15 cellular contexts compared by ENCODE assay signal in the genomic region with DNA sequence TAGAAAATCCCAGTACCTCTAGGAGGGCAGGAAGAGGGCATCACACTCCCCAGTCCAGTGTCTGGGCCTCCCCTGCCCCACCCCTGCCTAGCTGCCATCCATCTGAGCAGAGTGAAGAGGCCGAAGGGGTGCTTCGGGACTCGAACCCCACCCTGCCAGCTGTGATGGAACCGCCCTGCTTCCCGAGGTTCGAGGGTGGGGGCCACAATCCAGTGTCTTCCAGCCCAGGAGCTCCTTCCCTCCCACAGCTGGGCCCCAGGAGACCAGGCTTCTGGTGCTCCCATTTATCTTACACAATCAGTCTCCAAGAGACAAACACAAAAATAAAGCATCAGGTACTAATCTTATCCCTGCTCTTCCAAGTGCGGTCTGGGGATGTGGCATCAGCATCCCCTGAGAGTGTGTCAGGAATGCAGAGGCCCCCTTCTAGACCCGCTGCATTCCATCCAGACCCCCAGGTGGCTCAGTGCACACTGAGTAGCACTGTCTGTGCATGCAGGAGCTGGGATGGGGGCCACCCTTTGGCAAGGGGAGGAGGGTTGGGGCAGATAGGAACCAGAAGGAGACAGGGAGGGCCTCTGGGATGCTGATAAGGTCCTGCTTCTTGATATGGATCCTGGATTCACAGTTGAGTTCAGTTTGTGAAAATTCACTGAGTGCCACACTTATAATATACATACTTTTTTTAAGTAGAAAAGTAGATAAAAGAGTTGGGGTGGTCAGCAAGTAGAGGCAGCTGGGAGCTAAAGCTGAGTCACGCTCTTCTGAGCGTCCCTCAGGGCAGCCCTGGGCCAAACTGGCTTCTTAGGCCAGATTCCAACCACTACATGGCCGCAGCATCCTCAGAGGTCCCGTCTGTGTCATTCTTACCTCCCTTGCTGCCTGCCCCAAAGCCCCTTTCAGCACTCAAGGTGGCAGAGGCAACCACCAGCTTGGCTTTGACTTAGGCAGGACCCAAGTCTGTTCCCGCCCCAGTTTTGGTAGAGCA.
DNase-seq lines count a peak whose midpoint lies in the region; ATAC-seq, FAIRE-seq and TF ChIP-seq lines count a peak whose summit lies in the region.
"Had no signal": no experiment of that assay in that cellular context is flagged by ENCODE, and none has a peak within 500 bp of the region (broad histone marks: within the 10 kb centered on the region; RNA-seq: fewer than 3 reads in every experiment).

No MANE protein-coding gene starts in this region.

- FAIRE-seq in K562 (lab: Jason Lieb, UNC), result peak; percentile 46

- H3K27ac Mint-ChIP-seq in natural killer cell treated with Interleukin-12 subunit alpha and Interleukin-12 subunit beta and Interleukin-15 and Interleukin-18, amount 100 ng/mL, for 72 hours, result no peak overlapping the region
- no peak overlapping the region for H3K27ac Mint-ChIP-seq in natural killer cell

- peaks cover 2 to 9% of the 10 kb centered on the region in 2 donors for H3K27me3 Mint-ChIP-seq in natural killer cell treated with Interleukin-12 subunit alpha and Interleukin-12 subunit beta and Interleukin-15 and Interleukin-18, amount 100 ng/mL, for 72 hours
- no peaks in the 10 kb centered on the region for H3K27me3 Mint-ChIP-seq in natural killer cell (ENCODE audit: low read depth in 2 of 2)

- no peak overlapping the region for H3K27ac ChIP-seq in K562 (ENCODE audit: extremely low read depth, low read depth, low read length)
- no peak overlapping the region for H3K27ac ChIP-seq in mesendoderm (ENCODE audit: low read depth, low read length)
- H3K27ac ChIP-seq: 22Rv1 had no signal

- no peaks in the 10 kb centered on the region for H3K36me3 Mint-ChIP-seq in natural killer cell treated with Interleukin-12 subunit alpha and Interleukin-12 subunit beta and Interleukin-15 and Interleukin-18, amount 100 ng/mL, for 72 hours
- no peaks in the 10 kb centered on the region for H3K36me3 Mint-ChIP-seq in natural killer cell

- 54% methylated on average over 12 of the region's 13 CpGs for WGBS in K562 (ENCODE audit: insufficient coverage, low coverage, missing lambda C conversion rate)
- no CpG with 5 or more reads among the region's 13 CpGs for WGBS in mesendoderm (ENCODE audit: extremely low coverage, insufficient coverage, low lambda C conversion rate)

- no peak for TF ChIP-seq POLR2A in K562 (conservative IDR thresholded peaks at IDR 0.05)

- H3K36me3 ChIP-seq in K562 (ENCODE audit: control insufficient read depth, insufficient read depth, low read length), result no peaks in the 10 kb centered on the region
- no peaks in the 10 kb centered on the region for H3K36me3 ChIP-seq in mesendoderm (ENCODE audit: control insufficient read depth, insufficient read depth, low read length)

- intact Hi-C loops in natural killer cell (cut with micrococcal nuclease) (no loop called here), K562 (cut with micrococcal nuclease) (no loop called here)

- BruUV-seq in K562 (replicated peaks; lab: Mats Ljungman, UMichigan), result no TSS peak

- no peak overlapping the region for H3K4ac ChIP-seq in mesendoderm (ENCODE audit: low read depth, low read length)

- TF ChIP-seq RAD21 in K562 (CRISPR knock-in tag; conservative IDR thresholded peaks at IDR 0.05 in 1 of 2, IDR thresholded peaks at IDR 0.05 in 1 of 2), result no peak

- no peak overlapping the region for H4K8ac ChIP-seq in mesendoderm (ENCODE audit: low read depth, low read length)

- H3K9ac ChIP-seq in K562 (ENCODE audit: insufficient read depth in 1 of 2, low read depth in 2 of 2, low read length in 2 of 2) (peak overlapping the region in 1 of 2 experiments; percentile 68; a peak in 2 of 4 replicates), mesendoderm (ENCODE audit: low read length) (no peak overlapping the region)

- H3K23ac ChIP-seq in mesendoderm (ENCODE audit: low read length), result no peak overlapping the region

- H3K9me3 ChIP-seq in K562 (replicated peaks; ENCODE audit: control insufficient read depth, insufficient read depth, low read depth, low read length), result no peaks in the 10 kb centered on the region

- CTCF ChIA-PET in K562 (lab: Yijun Ruan, JAX; ENCODE audit: low intra/inter-chr PET ratio), result no interaction called here

- no peak overlapping the region for H2BK120ac ChIP-seq in mesendoderm (ENCODE audit: low read depth, low read length)

- peaks cover 38 to 49% of the 10 kb centered on the region in 2 experiments; a peak in 4 of 5 replicates for H3K4me1 ChIP-seq in K562 (replicated peaks in 1 of 2; ENCODE audit: control insufficient read depth in 2 of 2, insufficient read depth in 2 of 2, low read length in 2 of 2)
- peaks cover 13% of the 10 kb centered on the region for H3K4me1 ChIP-seq in mesendoderm (ENCODE audit: control insufficient read depth, low read depth, low read length)

- H2AFZ ChIP-seq in K562 (ENCODE audit: low read depth, low read length), result no peak overlapping the region

- DNase-seq in natural killer cell treated with Interleukin-12 subunit alpha and Interleukin-12 subunit beta and Interleukin-15 and Interleukin-18, amount 100 ng/mL, for 72 hours (ENCODE audit: low spot score), result peak; percentile 22
- DNase-seq in natural killer cell, result no peak
- DNase-seq in K562 (ENCODE audit: extremely low read depth in 1 of 4, low spot score in 3 of 4), result peak; percentile 38 to 45 (median 44)
- DNase-seq in mesendoderm, result peak; percentile 84
- DNase-seq in stimulated activated CD4-positive, alpha-beta T cell treated with anti-CD3 and anti-CD28 coated beads, Interleukin-1b, Interleukin-23, amount 100 ng/mL, for 48 hours, result no peak
- DNase-seq in activated T-cell treated with anti-CD3 and anti-CD28 coated beads for 4 hours, result no peak
- DNase-seq: Calu3, H7, NCI-H1048, NCI-H146, NCI-H2081 treated with DMSO at 0.1 percent for 48 hours, NCI-H524 had no signal

- no peak for TF ChIP-seq EP300 in K562 (IDR thresholded peaks at IDR 0.05; ENCODE audit: low read length)

- POLR2A ChIA-PET in K562 (lab: Yijun Ruan, JAX), result interaction anchor here (1.1 kb wide), 1 partner anchor 307 kb away, joined by 3 read pairs; no protein-coding TSS in a partner anchor

- H3K4me1 Mint-ChIP-seq in natural killer cell treated with Interleukin-12 subunit alpha and Interleukin-12 subunit beta and Interleukin-15 and Interleukin-18, amount 100 ng/mL, for 72 hours (ENCODE audit: low read depth in 2 of 2), result peaks cover 0 to 2% of the 10 kb centered on the region in 2 donors
- H3K4me1 Mint-ChIP-seq in natural killer cell, result no peaks in the 10 kb centered on the region

- H3K79me1 ChIP-seq in mesendoderm (ENCODE audit: low read length), result no peaks in the 10 kb centered on the region

- no peak for TF ChIP-seq CTCF in natural killer cell (IDR thresholded peaks at IDR 0.05)
- no peak for TF ChIP-seq CTCF in K562 (IDR thresholded peaks at IDR 0.05 in 2 of 3, conservative IDR thresholded peaks at IDR 0.05 in 1 of 3; ENCODE audit: insufficient read depth in 2 of 3, low read depth in 1 of 3, low read length in 3 of 3)

- H4K5ac ChIP-seq in mesendoderm (ENCODE audit: low read length), result no peak overlapping the region

- H3K27me3 ChIP-seq in K562 (ENCODE audit: control insufficient read depth in 2 of 2, insufficient read depth in 2 of 2, low read length in 2 of 2) (no peaks in the 10 kb centered on the region), mesendoderm (ENCODE audit: insufficient read depth, low read length, poor library complexity) (no peaks in the 10 kb centered on the region)

- H3K9me1 ChIP-seq in K562 (ENCODE audit: control insufficient read depth, insufficient read depth, low read length), result no peaks in the 10 kb centered on the region

- peak overlapping the region; percentile 12 for H3K56ac ChIP-seq in mesendoderm (ENCODE audit: low read length)

- H3K79me2 ChIP-seq in K562 (ENCODE audit: control insufficient read depth, insufficient read depth, low read length), result no peaks in the 10 kb centered on the region
- H3K79me2 ChIP-seq in mesendoderm (ENCODE audit: control insufficient read depth, insufficient read depth, low read length), result no peaks in the 10 kb centered on the region

- in situ Hi-C loops in K562 (cut with MboI), result no loop called here

- H3K4me2 ChIP-seq in K562 (ENCODE audit: insufficient read depth, low read length) (no peak overlapping the region; the same call in 1 of the 2 replicates), mesendoderm (ENCODE audit: low read length) (no peak overlapping the region)

- no peaks in the 10 kb centered on the region for H3K9me3 Mint-ChIP-seq in natural killer cell treated with Interleukin-12 subunit alpha and Interleukin-12 subunit beta and Interleukin-15 and Interleukin-18, amount 100 ng/mL, for 72 hours
- no peaks in the 10 kb centered on the region for H3K9me3 Mint-ChIP-seq in natural killer cell

- no peak overlapping the region for H2BK15ac ChIP-seq in mesendoderm (replicated peaks; ENCODE audit: low read depth)

- no peak overlapping the region for H3K4me3 ChIP-seq in K562
- no peak overlapping the region for H3K4me3 ChIP-seq in mesendoderm (ENCODE audit: low read length)

- H4K20me1 ChIP-seq in K562 (replicated peaks; ENCODE audit: control insufficient read depth, insufficient read depth, low read length), result no peaks in the 10 kb centered on the region

- no peak overlapping the region for H3K18ac ChIP-seq in mesendoderm (ENCODE audit: low read length)

- no peak overlapping the region for H2AK5ac ChIP-seq in mesendoderm (ENCODE audit: low read length)

- H2BK5ac ChIP-seq in mesendoderm (ENCODE audit: low read length), result no peak overlapping the region

- no peak overlapping the region for H3K4me3 Mint-ChIP-seq in natural killer cell treated with Interleukin-12 subunit alpha and Interleukin-12 subunit beta and Interleukin-15 and Interleukin-18, amount 100 ng/mL, for 72 hours
- no peak overlapping the region for H3K4me3 Mint-ChIP-seq in natural killer cell

- no peak for ATAC-seq in natural killer cell treated with Interleukin-12 subunit alpha and Interleukin-12 subunit beta and Interleukin-15 and Interleukin-18, amount 100 ng/mL, for 72 hours
- no peak for ATAC-seq in natural killer cell
- no peak for ATAC-seq in K562
- no peak for ATAC-seq in SK-N-SH treated with all-trans-retinoic acid at 6 μM for 48 hours
- no peak for ATAC-seq in GM19023 (IDR thresholded peaks at IDR 0.05; ENCODE audit: unreplicated experiment)

TF ChIP-seq in K562, 482 proteins besides CTCF, POLR2A, EP300 and RAD21 (continues in another document):
- TF ChIP-seq CBFA2T3 (IDR thresholded peaks at IDR 0.05), result peak; percentile 41
- no peak for TF ChIP-seq TAL1 (IDR thresholded peaks at IDR 0.05)

TF ChIP-seq in SK-N-SH treated with all-trans-retinoic acid at 6 μM for 48 hours, 23 proteins besides CTCF, POLR2A, EP300 and RAD21 (continues in another document):
- TF ChIP-seq ARNTL (CRISPR knock-in tag; IDR thresholded peaks at IDR 0.05; ENCODE audit: borderline replicate concordance, low read depth) (no peak), BACH2 (CRISPR knock-in tag; IDR thresholded peaks at IDR 0.05; ENCODE audit: borderline replicate concordance) (no peak)

Comparison
In these comparisons a context has a peak if more than half of its experiments do, and no peak if none do; other contexts are left out.
1. DNase-seq: peak in natural killer cell treated with Interleukin-12 subunit alpha and Interleukin-12 subunit beta and Interleukin-15 and Interleukin-18, amount 100 ng/mL, for 72 hours (single experiment), K562 (4 of 4) and mesendoderm (single experiment); none in natural killer cell (single experiment), stimulated activated CD4-positive, alpha-beta T cell treated with anti-CD3 and anti-CD28 coated beads, Interleukin-1b, Interleukin-23, amount 100 ng/mL, for 48 hours (single experiment) and activated T-cell treated with anti-CD3 and anti-CD28 coated beads for 4 hours (single experiment).